In genomic region chr13:72379581-72379980, GRCh38 we compare ENCODE assay signal across 15 cellular contexts.
DNase-seq lines count a peak whose midpoint lies in the region; ATAC-seq and TF ChIP-seq lines count a peak whose summit lies in the region.
"Had no signal": no experiment of that assay in that cellular context is flagged by ENCODE, and none has a peak within 500 bp of the region (broad histone marks: within the 10 kb centered on the region; RNA-seq: fewer than 3 reads in every experiment).

No MANE protein-coding gene starts in this region.

- H3K9me3 ChIP-seq in RWPE2 (ENCODE audit: severe bottlenecking): no peaks in the 10 kb centered on the region

- H3K36me3 ChIP-seq in RWPE2 (ENCODE audit: low read depth): no peaks in the 10 kb centered on the region

- no peak overlapping the region for H3K4me3 ChIP-seq in RWPE2 (ENCODE audit: severe bottlenecking)
- no peak overlapping the region for H3K4me3 ChIP-seq in epithelial cell of esophagus (ENCODE audit: low read length)
- H3K4me3 ChIP-seq: PC-9 had no signal

- no peak overlapping the region for H3K27ac ChIP-seq in RWPE2 (ENCODE audit: poor library complexity, severe bottlenecking)
- H3K27ac ChIP-seq: C4-2B, HL-60, PC-9 had no signal

- peak; percentile 56; the same call in 1 of the 3 replicates for ATAC-seq in RWPE2 (ENCODE audit: low read depth)
- ATAC-seq in HG02885 (IDR thresholded peaks at IDR 0.05; ENCODE audit: poor library complexity, unreplicated experiment): no peak

- no peaks in the 10 kb centered on the region for H3K27me3 ChIP-seq in RWPE2 (ENCODE audit: insufficient read depth, poor library complexity, severe bottlenecking)

- TF ChIP-seq CTCF in RWPE2 (IDR thresholded peaks at IDR 0.05; ENCODE audit: poor library complexity, severe bottlenecking): no peak
- no peak for TF ChIP-seq CTCF in epithelial cell of esophagus (IDR thresholded peaks at IDR 0.05; ENCODE audit: insufficient read depth, low read depth, low read length, missing control alignments)

- no peaks in the 10 kb centered on the region for H3K4me1 ChIP-seq in RWPE2 (ENCODE audit: insufficient read depth, poor library complexity, severe bottlenecking)

- DNase-seq in ELR (ENCODE audit: low read depth): peak; percentile 41
- DNase-seq in RWPE2 (ENCODE audit: low spot score): no peak
- DNase-seq in epithelial cell of esophagus (ENCODE audit: low read depth): peak; percentile 69
- peak; percentile 20 for DNase-seq in renal cortical epithelial cell (ENCODE audit: low read depth)
- no peak for DNase-seq in ureter (ENCODE audit: low spot score)
- no peak for DNase-seq in DMS79 (lab: John Stamatoyannopoulos, UW)
- DNase-seq: NCI-H1417 treated with DMSO at 0.1 percent for 48 hours, NCI-H2029, NCI-H2171 treated with DMSO at 0.1 percent for 48 hours, NCI-H510A, NCI-H774 had no signal

Comparison
In these comparisons a context has a peak if more than half of its experiments do, and no peak if none do; other contexts are left out.
1. DNase-seq: peak in ELR (single experiment), epithelial cell of esophagus (single experiment) and renal cortical epithelial cell (single experiment); none in RWPE2 (single experiment), ureter (single experiment) and DMS79 (single experiment).